In genomic region chr1:42436794-42437458, GRCh38 we compare ENCODE assay signal across 1 cellular context.
TF ChIP-seq lines count a peak whose summit lies in the region.

No MANE protein-coding gene starts in this region.

TF ChIP-seq in H1, 55 proteins besides CTCF, POLR2A, EP300 and RAD21:
- TF ChIP-seq SP2 (IDR thresholded peaks at IDR 0.05; ENCODE audit: low read length) (no peak), ASH2L (IDR thresholded peaks at IDR 0.05; ENCODE audit: low read length) (no peak), BACH1 (IDR thresholded peaks at IDR 0.05; ENCODE audit: low read length) (no peak), SP1 (IDR thresholded peaks at IDR 0.05; ENCODE audit: low read depth, low read length) (no peak), TBP (IDR thresholded peaks at IDR 0.05; ENCODE audit: low read depth, low read length) (no peak), TAF7 (optimal IDR thresholded peaks at IDR 0.05; ENCODE audit: borderline replicate concordance, low read depth, low read length) (peak; percentile 60), POU5F1 (IDR thresholded peaks at IDR 0.05; ENCODE audit: low read depth, low read length) (no peak)
